Comparison of ENCODE assay signal across 17 cellular contexts in the genomic region with DNA sequence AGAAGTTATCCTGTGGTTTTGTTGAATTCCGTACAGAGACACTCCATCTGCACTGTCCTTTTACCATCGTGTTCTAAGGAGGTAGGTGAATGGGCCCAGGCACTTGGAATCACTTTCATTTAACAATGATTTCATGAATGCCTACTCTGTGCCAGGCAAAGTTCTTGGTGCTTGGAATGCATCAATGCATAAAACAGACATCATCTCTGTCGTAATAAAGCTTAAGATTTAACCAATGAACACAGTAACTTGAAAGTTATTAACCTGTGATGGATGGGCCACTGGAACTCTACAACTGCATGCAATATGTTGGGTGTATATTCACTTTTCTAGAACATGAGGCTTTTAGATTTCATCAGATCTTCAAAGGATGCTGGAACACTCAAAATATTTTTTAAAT. TPM values are rescaled to one million over a fixed set of nuclear protein-coding genes. Genes with fewer than 3 reads are reported as not detected.
A peak's percentile ranks its signal among the peaks of the same experiment; 100 is the strongest.
DNase-seq lines count a peak whose midpoint lies in the region; ATAC-seq and TF ChIP-seq lines count a peak whose summit lies in the region.
"Had no signal": no experiment of that assay in that cellular context is flagged by ENCODE, and none has a peak within 500 bp of the region (broad histone marks: within the 10 kb centered on the region; RNA-seq: fewer than 3 reads in every experiment).

No MANE protein-coding gene starts in this region.

- H3K27ac ChIP-seq in GM23338 (ENCODE audit: low read depth) (no peak overlapping the region), spleen (no peak overlapping the region), PC-9 (no peak overlapping the region)

- H3F3A ChIP-seq in GM23338 (replicated peaks; ENCODE audit: low read depth) (no peaks in the 10 kb centered on the region), PC-9 (ENCODE audit: insufficient read depth, low read depth) (no peaks in the 10 kb centered on the region)

- peaks cover 2% of the 10 kb centered on the region for H3K27me3 Mint-ChIP-seq in GM23338 (ENCODE audit: insufficient read depth, low read depth, poor library complexity)

- H3K4me2 ChIP-seq in GM23338 (no peak overlapping the region), PC-9 (no peak overlapping the region)

- no peaks in the 10 kb centered on the region for H3K9me3 ChIP-seq in spleen
- H3K9me3 ChIP-seq in PC-9 (ENCODE audit: insufficient read depth, low read depth): no peaks in the 10 kb centered on the region

- H3K36me3 ChIP-seq in GM23338 (ENCODE audit: insufficient read depth) (no peaks in the 10 kb centered on the region), spleen (no peaks in the 10 kb centered on the region), PC-9 (ENCODE audit: low read depth) (no peaks in the 10 kb centered on the region)

- H3K9me3 Mint-ChIP-seq in GM23338: no peaks in the 10 kb centered on the region
- H3K9me3 Mint-ChIP-seq: CD4-positive, alpha-beta memory T cell; H9; HFFc6 had no signal

- H3K4me1 Mint-ChIP-seq in GM23338: no peaks in the 10 kb centered on the region; the same call in 2 of the 3 replicates
- H3K4me1 Mint-ChIP-seq: CD4-positive, alpha-beta memory T cell had no signal

- no peaks in the 10 kb centered on the region for H3K27me3 ChIP-seq in GM23338 (ENCODE audit: insufficient read depth)
- no peaks in the 10 kb centered on the region for H3K27me3 ChIP-seq in spleen (replicated peaks in 1 of 7)
- H3K27me3 ChIP-seq in PC-9 (ENCODE audit: insufficient read depth, low read depth): no peaks in the 10 kb centered on the region

- BruUV-seq in PC-9 (replicated peaks; lab: Mats Ljungman, UMichigan): no TSS peak

- H3K79me2 ChIP-seq in GM23338 (replicated peaks; ENCODE audit: insufficient read depth) (no peaks in the 10 kb centered on the region), PC-9 (ENCODE audit: low read depth) (no peaks in the 10 kb centered on the region)

- H3K4me1 ChIP-seq in GM23338 (ENCODE audit: insufficient read depth) (no peaks in the 10 kb centered on the region; the same call in 1 of the 2 replicates), spleen (no peaks in the 10 kb centered on the region), PC-9 (replicated peaks; ENCODE audit: insufficient read depth) (no peaks in the 10 kb centered on the region)

- TF ChIP-seq CTCF in GM23338 (conservative IDR thresholded peaks at IDR 0.05; ENCODE audit: low read depth in 2 of 2) (no peak), epithelial cell of proximal tubule (conservative IDR thresholded peaks at IDR 0.05; ENCODE audit: low read depth, low read length) (no peak), spleen (IDR thresholded peaks at IDR 0.05 in 8 of 11, conservative IDR thresholded peaks at IDR 0.05 in 3 of 11) (no peak), PC-9 (conservative IDR thresholded peaks at IDR 0.05) (no peak)

- 81 to 91% (median 86%) methylated on average over 3 of the region's 3 CpGs for WGBS in spleen, 5 donors

- H3K4me3 ChIP-seq in GM23338 (no peak overlapping the region), epithelial cell of proximal tubule (ENCODE audit: low read depth, low read length) (peak overlapping the region; percentile 20), spleen (no peak overlapping the region), PC-9 (no peak overlapping the region)

- H3K9me2 ChIP-seq in GM23338 (ENCODE audit: insufficient read depth) (0 out of 2 replicates have a peak, but pooled peaks cover 6% of the 10 kb centered on the region), PC-9 (ENCODE audit: insufficient read depth) (peaks cover 7% of the 10 kb centered on the region; the same call in 1 of the 2 replicates)

- H4K20me1 ChIP-seq in GM23338 (replicated peaks; ENCODE audit: insufficient read depth): no peaks in the 10 kb centered on the region
- H4K20me1 ChIP-seq in PC-9 (ENCODE audit: insufficient read depth): no peaks in the 10 kb centered on the region

- no peak overlapping the region for H3K4me3 Mint-ChIP-seq in GM23338
- H3K4me3 Mint-ChIP-seq: CD4-positive, alpha-beta memory T cell; H9; HFFc6 had no signal

- no peak for DNase-seq in GM23338 (ENCODE audit: low spot score)
- peak; percentile 66 for DNase-seq in amniotic epithelial cell (ENCODE audit: low read depth)
- no peak for DNase-seq in epithelial cell of proximal tubule (ENCODE audit: low read depth)
- peak; percentile 81 for DNase-seq in renal cortical epithelial cell (ENCODE audit: low read depth)
- no peak for DNase-seq in dedifferentiated amniotic fluid mesenchymal stem cell (ENCODE audit: extremely low spot score)
- DNase-seq in spleen: no peak
- no peak for DNase-seq in PC-9
- DNase-seq: C1 segment of cervical spinal cord; Calu3; CD4-positive, alpha-beta memory T cell; COR-L47; DMS53; DMS79 treated with DMSO at 0.1 percent for 48 hours; GF-D8; H9; HFFc6 had no signal

- H2AFZ ChIP-seq in GM23338 (0 out of 2 replicates have a peak overlapping the region, but pooled peaks have one; percentile 16), PC-9 (no peak overlapping the region)

- POLR2A ChIA-PET in PC-9 (lab: Charles Lee; ENCODE audit: unreplicated experiment): no interaction called here

- no peaks in the 10 kb centered on the region for H3K36me3 Mint-ChIP-seq in GM23338 (ENCODE audit: low read depth)
- H3K36me3 Mint-ChIP-seq: CD4-positive, alpha-beta memory T cell had no signal

- intact Hi-C loops in spleen (cut with DNase I; ENCODE audit: low total_unique reads) (no loop called here), PC-9 (cut with micrococcal nuclease; ENCODE audit: unreplicated experiment) (no loop called here)

- ATAC-seq in GM23338 (no peak), HG03039 (IDR thresholded peaks at IDR 0.05; ENCODE audit: unreplicated experiment) (no peak)

- H3K27ac Mint-ChIP-seq in GM23338: no peak overlapping the region
- H3K27ac Mint-ChIP-seq: CD4-positive, alpha-beta memory T cell; H9; HFFc6 had no signal

- CTCF ChIA-PET in PC-9 (lab: Charles Lee): no interaction called here

- TF ChIP-seq POLR2A in spleen (IDR thresholded peaks at IDR 0.05): no peak

TF ChIP-seq in GM23338, 12 proteins besides CTCF, POLR2A, EP300 and RAD21:
- TF ChIP-seq ZNF331 (CRISPR knock-in tag; IDR thresholded peaks at IDR 0.05; ENCODE audit: low read depth) (no peak), CREB1 (CRISPR knock-in tag; IDR thresholded peaks at IDR 0.05; ENCODE audit: low read depth) (no peak), POLR2AphosphoS5 (IDR thresholded peaks at IDR 0.05; ENCODE audit: low read depth) (no peak), EZH2phosphoT487 (IDR thresholded peaks at IDR 0.05; ENCODE audit: unreplicated experiment) (no peak), JUNB (IDR thresholded peaks at IDR 0.05; ENCODE audit: unreplicated experiment) (no peak), EZH2 (IDR thresholded peaks at IDR 0.05; ENCODE audit: low read depth, unreplicated experiment) (no peak), ETS1 (IDR thresholded peaks at IDR 0.05) (no peak), NANOG (IDR thresholded peaks at IDR 0.05; ENCODE audit: borderline replicate concordance) (no peak), ZNF114 (CRISPR knock-in tag; IDR thresholded peaks at IDR 0.05) (no peak)
- TF ChIP-seq, protein P1, sequence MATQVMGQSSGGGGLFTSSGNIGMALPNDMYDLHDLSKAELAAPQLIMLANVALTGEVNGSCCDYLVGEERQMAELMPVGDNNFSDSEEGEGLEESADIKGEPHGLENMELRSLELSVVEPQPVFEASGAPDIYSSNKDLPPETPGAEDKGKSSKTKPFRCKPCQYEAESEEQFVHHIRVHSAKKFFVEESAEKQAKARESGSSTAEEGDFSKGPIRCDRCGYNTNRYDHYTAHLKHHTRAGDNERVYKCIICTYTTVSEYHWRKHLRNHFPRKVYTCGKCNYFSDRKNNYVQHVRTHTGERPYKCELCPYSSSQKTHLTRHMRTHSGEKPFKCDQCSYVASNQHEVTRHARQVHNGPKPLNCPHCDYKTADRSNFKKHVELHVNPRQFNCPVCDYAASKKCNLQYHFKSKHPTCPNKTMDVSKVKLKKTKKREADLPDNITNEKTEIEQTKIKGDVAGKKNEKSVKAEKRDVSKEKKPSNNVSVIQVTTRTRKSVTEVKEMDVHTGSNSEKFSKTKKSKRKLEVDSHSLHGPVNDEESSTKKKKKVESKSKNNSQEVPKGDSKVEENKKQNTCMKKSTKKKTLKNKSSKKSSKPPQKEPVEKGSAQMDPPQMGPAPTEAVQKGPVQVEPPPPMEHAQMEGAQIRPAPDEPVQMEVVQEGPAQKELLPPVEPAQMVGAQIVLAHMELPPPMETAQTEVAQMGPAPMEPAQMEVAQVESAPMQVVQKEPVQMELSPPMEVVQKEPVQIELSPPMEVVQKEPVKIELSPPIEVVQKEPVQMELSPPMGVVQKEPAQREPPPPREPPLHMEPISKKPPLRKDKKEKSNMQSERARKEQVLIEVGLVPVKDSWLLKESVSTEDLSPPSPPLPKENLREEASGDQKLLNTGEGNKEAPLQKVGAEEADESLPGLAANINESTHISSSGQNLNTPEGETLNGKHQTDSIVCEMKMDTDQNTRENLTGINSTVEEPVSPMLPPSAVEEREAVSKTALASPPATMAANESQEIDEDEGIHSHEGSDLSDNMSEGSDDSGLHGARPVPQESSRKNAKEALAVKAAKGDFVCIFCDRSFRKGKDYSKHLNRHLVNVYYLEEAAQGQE (IDR thresholded peaks at IDR 0.05; ENCODE audit: unreplicated experiment): no peak

RNA-seq across cellular contexts. Expression of gene STARD13, which starts 14.1 kb away (rescaled TPM):
- 2.9 and 5.2 TPM in 2 replicates for total RNA-seq in GM23338 (2014; rRNA removed; shearing (Covaris generic))
- polyA plus RNA-seq in GM23338 (2016; fragmentation: Nextera tagmentation; extraction: Ambion mirVana) (0.99 and 3.2 TPM in 2 replicates), spleen (1 to 10 TPM; 1.4 to 5.2 (median 2.1) TPM)
- total RNA-seq in epithelial cell of proximal tubule (8.9 and 20.0 TPM in 2 replicates), renal cortical epithelial cell (11.6 and 53.2 TPM in 2 replicates), spleen (10 to 100 TPM; 19.2 to 58.1 (median 37.4) TPM), PC-9 (2021) (13.9 and 19.6 TPM in 2 replicates)
- polyA plus RNA-seq: CD4-positive, alpha-beta memory T cell had no signal

Comparison
In these comparisons a context has a peak if more than half of its experiments do, and no peak if none do; other contexts are left out.
1. DNase-seq: peak in amniotic epithelial cell (single experiment) and renal cortical epithelial cell (single experiment); none in GM23338 (single experiment), epithelial cell of proximal tubule (single experiment), dedifferentiated amniotic fluid mesenchymal stem cell (single experiment), spleen (single experiment) and PC-9 (0 of 2).